ENCODE assay signal across 32 cellular contexts in genomic region chr10:98833550-98833949, GRCh38.
"Had no signal": no experiment of that assay in that cellular context is flagged by ENCODE, and none has a peak within 500 bp of the region (broad histone marks: within the 10 kb centered on the region; RNA-seq: fewer than 3 reads in every experiment).

No MANE protein-coding gene starts in this region.

- H3K36me3 ChIP-seq: adrenal gland, esophagus muscularis mucosa, gastrocnemius medialis, heart left ventricle, WERI-Rb-1 had no signal

- ATAC-seq: activated CD4-positive, alpha-beta T cell treated with anti-CD3 and anti-CD28 coated beads for 36 hours; activated naive CD8-positive, alpha-beta T cell treated with anti-CD3 and anti-CD28 coated beads, Interleukin-2, amount 50 U/mL, for 24 hours; activated T-cell treated with anti-CD3 and anti-CD28 coated beads, Interleukin-2, amount 50 U/mL, for 72 hours; body of pancreas; effector memory CD8-positive, alpha-beta T cell; foreskin keratinocyte; gastrocnemius medialis; heart left ventricle had no signal

- H3K4me1 ChIP-seq: adrenal gland, body of pancreas, foreskin keratinocyte, gastrocnemius medialis, heart left ventricle had no signal

- H3K36me3 Mint-ChIP-seq: activated naive CD4-positive, alpha-beta T cell treated with anti-CD3 and anti-CD28 coated beads, Interleukin-2, amount 50 U/mL, for 24 hours; activated naive CD8-positive, alpha-beta T cell treated with anti-CD3 and anti-CD28 coated beads for 36 hours had no signal

- H3K27me3 ChIP-seq: adrenal gland, body of pancreas, esophagus muscularis mucosa, foreskin keratinocyte, gastrocnemius medialis, heart left ventricle had no signal

- H3K4me3 ChIP-seq: adrenal gland, body of pancreas, esophagus muscularis mucosa, gastrocnemius medialis, heart left ventricle had no signal

- DNase-seq: activated CD4-positive, alpha-beta memory T cell treated with anti-CD3 and anti-CD28 coated beads, Interleukin-2, amount 10 ng/mL, durations not matched to agents 7 days and 5 days; activated CD4-positive, alpha-beta T cell treated with anti-CD3 and anti-CD28 coated beads for 36 hours; activated CD4-positive, alpha-beta T cell treated with anti-CD3 and anti-CD28 coated beads, Interleukin-2, amount 10 ng/mL, durations not matched to agents 24 days and 14 days; activated CD4-positive, CD25-positive, alpha-beta regulatory T cell; activated CD4-positive, CD25-positive, alpha-beta regulatory T cell treated with anti-CD3 and anti-CD28 coated beads, Interleukin-2, amount 50 U/mL, for 72 hours; activated CD8-positive, alpha-beta memory T cell treated with anti-CD3 and anti-CD28 coated beads, Interleukin-2, amount 50 U/mL, for 48 hours; activated effector memory CD4-positive, alpha-beta T cell treated with Interleukin-2 at 50 U/mL for 16 hours; activated naive CD4-positive, alpha-beta T cell treated with anti-CD3 and anti-CD28 coated beads for 36 hours; activated naive CD8-positive, alpha-beta T cell treated with anti-CD3 and anti-CD28 coated beads for 36 hours; activated naive CD8-positive, alpha-beta T cell treated with anti-CD3 and anti-CD28 coated beads, Interleukin-2, amount 50 U/mL, for 24 hours; activated T-cell treated with anti-CD3 and anti-CD28 coated beads for 4 hours; activated T-cell treated with anti-CD3 and anti-CD28 coated beads, Interleukin-2, amount 50 U/mL, for 24 hours; activated T-cell treated with anti-CD3 and anti-CD28 coated beads, Interleukin-2, amount 50 U/mL, for 72 hours; adrenal gland; amygdala; aorta; body of pancreas; caudate nucleus; cortex of kidney; dermis blood vessel endothelial cell; effector CD4-positive, alpha-beta T cell; effector memory CD8-positive, alpha-beta T cell; erythroblast; foreskin keratinocyte; gastrocnemius medialis; glutamatergic neuron; heart left ventricle; hypothalamus; T-helper 2 cell; WERI-Rb-1 had no signal

- H3K27ac ChIP-seq: adrenal gland, body of pancreas, foreskin keratinocyte, gastrocnemius medialis, heart left ventricle, WERI-Rb-1 had no signal

- H3K4me3 Mint-ChIP-seq: activated CD4-positive, alpha-beta memory T cell treated with anti-CD3 and anti-CD28 coated beads, Interleukin-2, amount 10 ng/mL, durations not matched to agents 7 days and 5 days; activated CD4-positive, alpha-beta T cell treated with anti-CD3 and anti-CD28 coated beads for 36 hours; activated CD4-positive, alpha-beta T cell treated with anti-CD3 and anti-CD28 coated beads, Interleukin-2, amount 10 ng/mL, durations not matched to agents 24 days and 14 days; activated naive CD4-positive, alpha-beta T cell treated with anti-CD3 and anti-CD28 coated beads for 36 hours; activated naive CD4-positive, alpha-beta T cell treated with anti-CD3 and anti-CD28 coated beads, Interleukin-2, amount 50 U/mL, for 24 hours; activated naive CD8-positive, alpha-beta T cell treated with anti-CD3 and anti-CD28 coated beads for 36 hours; activated naive CD8-positive, alpha-beta T cell treated with anti-CD3 and anti-CD28 coated beads, Interleukin-2, amount 50 U/mL, for 24 hours; activated T-cell treated with anti-CD3 and anti-CD28 coated beads, Interleukin-2, amount 50 U/mL, for 24 hours; activated T-cell treated with anti-CD3 and anti-CD28 coated beads, Interleukin-2, amount 50 U/mL, for 72 hours; effector memory CD8-positive, alpha-beta T cell had no signal

- H3K4me1 Mint-ChIP-seq: activated CD4-positive, alpha-beta memory T cell treated with anti-CD3 and anti-CD28 coated beads, Interleukin-2, amount 10 ng/mL, durations not matched to agents 7 days and 5 days; activated CD4-positive, alpha-beta T cell treated with anti-CD3 and anti-CD28 coated beads for 36 hours; activated CD4-positive, alpha-beta T cell treated with anti-CD3 and anti-CD28 coated beads, Interleukin-2, amount 10 ng/mL, durations not matched to agents 24 days and 14 days; activated naive CD4-positive, alpha-beta T cell treated with anti-CD3 and anti-CD28 coated beads, Interleukin-2, amount 50 U/mL, for 24 hours; activated naive CD8-positive, alpha-beta T cell treated with anti-CD3 and anti-CD28 coated beads for 36 hours; activated naive CD8-positive, alpha-beta T cell treated with anti-CD3 and anti-CD28 coated beads, Interleukin-2, amount 50 U/mL, for 24 hours had no signal

- H3K27me3 Mint-ChIP-seq: activated CD4-positive, alpha-beta memory T cell treated with anti-CD3 and anti-CD28 coated beads, Interleukin-2, amount 10 ng/mL, durations not matched to agents 7 days and 5 days; activated CD4-positive, alpha-beta T cell treated with anti-CD3 and anti-CD28 coated beads for 36 hours; activated CD4-positive, alpha-beta T cell treated with anti-CD3 and anti-CD28 coated beads, Interleukin-2, amount 10 ng/mL, durations not matched to agents 24 days and 14 days; activated naive CD4-positive, alpha-beta T cell treated with anti-CD3 and anti-CD28 coated beads, Interleukin-2, amount 50 U/mL, for 24 hours; activated T-cell treated with anti-CD3 and anti-CD28 coated beads, Interleukin-2, amount 50 U/mL, for 24 hours; effector memory CD8-positive, alpha-beta T cell had no signal

- H3K9me3 ChIP-seq: adrenal gland, body of pancreas, esophagus muscularis mucosa, gastrocnemius medialis, heart left ventricle had no signal

- H3K9me3 Mint-ChIP-seq: activated CD4-positive, alpha-beta memory T cell treated with anti-CD3 and anti-CD28 coated beads, Interleukin-2, amount 10 ng/mL, durations not matched to agents 7 days and 5 days; activated CD4-positive, alpha-beta T cell treated with anti-CD3 and anti-CD28 coated beads, Interleukin-2, amount 10 ng/mL, durations not matched to agents 24 days and 14 days; activated naive CD4-positive, alpha-beta T cell treated with anti-CD3 and anti-CD28 coated beads, Interleukin-2, amount 50 U/mL, for 24 hours; activated T-cell treated with anti-CD3 and anti-CD28 coated beads, Interleukin-2, amount 50 U/mL, for 24 hours; effector memory CD8-positive, alpha-beta T cell had no signal

- H3K27ac Mint-ChIP-seq: activated CD4-positive, alpha-beta memory T cell treated with anti-CD3 and anti-CD28 coated beads, Interleukin-2, amount 10 ng/mL, durations not matched to agents 7 days and 5 days; activated CD4-positive, alpha-beta T cell treated with anti-CD3 and anti-CD28 coated beads for 36 hours; activated CD4-positive, alpha-beta T cell treated with anti-CD3 and anti-CD28 coated beads, Interleukin-2, amount 10 ng/mL, durations not matched to agents 24 days and 14 days; activated naive CD4-positive, alpha-beta T cell treated with anti-CD3 and anti-CD28 coated beads for 36 hours; activated naive CD4-positive, alpha-beta T cell treated with anti-CD3 and anti-CD28 coated beads, Interleukin-2, amount 50 U/mL, for 24 hours; activated naive CD8-positive, alpha-beta T cell treated with anti-CD3 and anti-CD28 coated beads for 36 hours; activated naive CD8-positive, alpha-beta T cell treated with anti-CD3 and anti-CD28 coated beads, Interleukin-2, amount 50 U/mL, for 24 hours; activated T-cell treated with anti-CD3 and anti-CD28 coated beads, Interleukin-2, amount 50 U/mL, for 24 hours; activated T-cell treated with anti-CD3 and anti-CD28 coated beads, Interleukin-2, amount 50 U/mL, for 72 hours; effector memory CD8-positive, alpha-beta T cell had no signal
